In genomic region chr9:114532561-114533237, GRCh38 we compare ENCODE assay signal across 1 cellular context.
TF ChIP-seq lines count a peak whose summit lies in the region.

No MANE protein-coding gene starts in this region.

TF ChIP-seq in WTC11, 78 proteins besides CTCF, POLR2A, EP300 and RAD21 (continued from another document):
- no peak for TF ChIP-seq ZNF532 (CRISPR knock-in tag; IDR thresholded peaks at IDR 0.05; ENCODE audit: borderline replicate concordance)
- no peak for TF ChIP-seq MAX (CRISPR knock-in tag; IDR thresholded peaks at IDR 0.05)
- TF ChIP-seq GTF2I (CRISPR knock-in tag; conservative IDR thresholded peaks at IDR 0.05) = no peak
- no peak for TF ChIP-seq ELF4 (CRISPR knock-in tag; IDR thresholded peaks at IDR 0.05; ENCODE audit: low read depth)
- no peak for TF ChIP-seq ATF6 (CRISPR knock-in tag; IDR thresholded peaks at IDR 0.05)
- no peak for TF ChIP-seq RELA (CRISPR knock-in tag; IDR thresholded peaks at IDR 0.05; ENCODE audit: borderline replicate concordance)
- no peak for TF ChIP-seq IRF1 (CRISPR knock-in tag; IDR thresholded peaks at IDR 0.05)
- no peak for TF ChIP-seq HMGXB4 (CRISPR knock-in tag; IDR thresholded peaks at IDR 0.05)
- TF ChIP-seq ARID4B (CRISPR knock-in tag; IDR thresholded peaks at IDR 0.05; ENCODE audit: borderline replicate concordance) = no peak
- no peak for TF ChIP-seq NR1H2 (CRISPR knock-in tag; IDR thresholded peaks at IDR 0.05)
- no peak for TF ChIP-seq NR2C2 (CRISPR knock-in tag; IDR thresholded peaks at IDR 0.05)
- TF ChIP-seq SP1 (CRISPR knock-in tag; conservative IDR thresholded peaks at IDR 0.05) = no peak
- no peak for TF ChIP-seq ZNF219 (CRISPR knock-in tag; IDR thresholded peaks at IDR 0.05; ENCODE audit: borderline replicate concordance)
- no peak for TF ChIP-seq ZNF317 (CRISPR knock-in tag; IDR thresholded peaks at IDR 0.05; ENCODE audit: borderline replicate concordance, low read depth)
- no peak for TF ChIP-seq TP53 (CRISPR knock-in tag; IDR thresholded peaks at IDR 0.05)
- TF ChIP-seq CREB1 (CRISPR knock-in tag; IDR thresholded peaks at IDR 0.05) = no peak
